ENCODE assay signal across 1 cellular context in genomic region chr22:45997077-45997774, GRCh38.
TF ChIP-seq lines count a peak whose summit lies in the region.

No MANE protein-coding gene starts in this region.

TF ChIP-seq in GM12878, 131 proteins besides CTCF, POLR2A, EP300 and RAD21 (continued from another document):
- TF ChIP-seq CUX1 (IDR thresholded peaks at IDR 0.05; ENCODE audit: insufficient replicate concordance, low read depth, low read length), result no peak
- no peak for TF ChIP-seq RBBP5 (conservative IDR thresholded peaks at IDR 0.05)
- no peak for TF ChIP-seq SKIL (IDR thresholded peaks at IDR 0.05; ENCODE audit: low read depth, poor library complexity, severe bottlenecking)
